ENCODE assay signal across 8 cellular contexts in genomic region chrX:81201692-81202412, GRCh38. TPM values are rescaled to one million over a fixed set of nuclear protein-coding genes. Genes with fewer than 3 reads are reported as not detected.
A peak's percentile ranks its signal among the peaks of the same experiment; 100 is the strongest.
DNase-seq lines count a peak whose midpoint lies in the region; ATAC-seq and TF ChIP-seq lines count a peak whose summit lies in the region.

Gene HMGN5, minus strand, starts transcription at chrX:81201913. Its CDS starts 80,364 bp downstream, at chrX:81121549.
Gene SH3BGRL, plus strand, starts transcription at chrX:81202102. Its CDS starts 99 bp downstream, at chrX:81202201.

- H3K27ac ChIP-seq in lower lobe of right lung, result peak within 1 kb of the TSS; percentile 84

- POLR2A ChIA-PET in activated CD8-positive, alpha-beta T cell treated with anti-CD3 and anti-CD28 coated beads for 36 hours (lab: Charles Lee), result interaction anchor here (1.2 kb wide), 1 partner anchor 392 kb away, joined by 3 read pairs; the partner anchor contains the start of gene BRWD3

- H3K9me3 ChIP-seq in lower lobe of right lung, result no peaks in the 10 kb centered on the region

- H3K27ac Mint-ChIP-seq in activated CD8-positive, alpha-beta T cell treated with anti-CD3 and anti-CD28 coated beads for 36 hours, result peak within 1 kb of the TSS; percentile 97

- no peaks in the 10 kb centered on the region for H3K27me3 Mint-ChIP-seq in activated CD8-positive, alpha-beta T cell treated with anti-CD3 and anti-CD28 coated beads for 36 hours

- peaks cover 10% of the 10 kb centered on the region for H3K36me3 Mint-ChIP-seq in activated CD8-positive, alpha-beta T cell treated with anti-CD3 and anti-CD28 coated beads for 36 hours (ENCODE audit: low read depth)

- peak within 1 kb of the TSS; percentile 66 for H3K4me3 ChIP-seq in lower lobe of right lung

- CTCF ChIA-PET in activated CD8-positive, alpha-beta T cell treated with anti-CD3 and anti-CD28 coated beads for 36 hours (lab: Charles Lee), result interaction anchor here (1.0 to 1.3 kb wide), 3 partner anchors 9 to 175 kb away, joined by 3 to 6 read pairs (median 5); no protein-coding TSS in a partner anchor

- peaks cover 39% of the 10 kb centered on the region for H3K4me1 Mint-ChIP-seq in activated CD8-positive, alpha-beta T cell treated with anti-CD3 and anti-CD28 coated beads for 36 hours (ENCODE audit: low read depth)

- no peaks in the 10 kb centered on the region for H3K9me3 Mint-ChIP-seq in activated CD8-positive, alpha-beta T cell treated with anti-CD3 and anti-CD28 coated beads for 36 hours

- peak; percentile 70 for DNase-seq in NCI-H2107 treated with DMSO at 0.1 percent for 48 hours (lab: John Stamatoyannopoulos, UW; ENCODE audit: unreplicated experiment)
- DNase-seq in NCI-H2107 (lab: John Stamatoyannopoulos, UW), result no peak
- peak; percentile 51 for DNase-seq in NCI-H748 (lab: John Stamatoyannopoulos, UW; ENCODE audit: unreplicated experiment)
- peak; percentile 81 for DNase-seq in activated CD8-positive, alpha-beta T cell treated with anti-CD3 and anti-CD28 coated beads for 36 hours
- DNase-seq in effector CD4-positive, alpha-beta T cell, result peak; percentile 46
- DNase-seq in lower lobe of right lung, result peak; percentile 89
- peak; percentile 12 to 27 (median 23) for DNase-seq in stimulated activated CD4-positive, alpha-beta T cell treated with anti-CD3 and anti-CD28 coated beads, TNF-alpha, amount 100 ng/mL, for 1 hour (ENCODE audit: low read depth in 3 of 3, low spot score in 1 of 3)

- H3K4me1 ChIP-seq in lower lobe of right lung, result no peaks in the 10 kb centered on the region

- ATAC-seq in HG02970 (IDR thresholded peaks at IDR 0.05; ENCODE audit: low FRiP score, unreplicated experiment) (peak; percentile 99), lower lobe of right lung (peak; percentile 99)
- peak; percentile 95 for ATAC-seq in activated CD8-positive, alpha-beta T cell treated with anti-CD3 and anti-CD28 coated beads for 36 hours

- intact Hi-C loops in activated CD8-positive, alpha-beta T cell treated with anti-CD3 and anti-CD28 coated beads for 36 hours (cut with micrococcal nuclease), result no loop called here
- intact Hi-C loops in lower lobe of right lung (cut with DNase I), result no loop called here

- peak within 1 kb of the TSS; percentile 97 for H3K4me3 Mint-ChIP-seq in activated CD8-positive, alpha-beta T cell treated with anti-CD3 and anti-CD28 coated beads for 36 hours

- H3K36me3 ChIP-seq in lower lobe of right lung, result no peaks in the 10 kb centered on the region

- no peaks in the 10 kb centered on the region for H3K27me3 ChIP-seq in lower lobe of right lung (ENCODE audit: low read depth)

- TF ChIP-seq CTCF in activated CD8-positive, alpha-beta T cell treated with anti-CD3 and anti-CD28 coated beads for 36 hours (IDR thresholded peaks at IDR 0.05), result no peak
- no peak for TF ChIP-seq CTCF in lower lobe of right lung (IDR thresholded peaks at IDR 0.05)

RNA-seq across cellular contexts. Expression of gene HMGN5, which starts in this region (rescaled TPM):
- 1 to 10 TPM; 3.2 to 4.3 TPM for total RNA-seq in activated CD8-positive, alpha-beta T cell treated with anti-CD3 and anti-CD28 coated beads for 36 hours
- total RNA-seq in lower lobe of right lung, result 2.9 TPM

RNA-seq across cellular contexts. Expression of gene SH3BGRL, which starts in this region (rescaled TPM):
- 10 to 100 TPM; 30.0 to 33.1 TPM for total RNA-seq in activated CD8-positive, alpha-beta T cell treated with anti-CD3 and anti-CD28 coated beads for 36 hours
- 192 TPM for total RNA-seq in lower lobe of right lung
